In genomic region chr9:129036923-129037766, GRCh38 we compare ENCODE assay signal across 8 cellular contexts. TPM values are rescaled to one million over a fixed set of nuclear protein-coding genes. Genes with fewer than 3 reads are reported as not detected.
DNase-seq lines count a peak whose midpoint lies in the region; ATAC-seq and TF ChIP-seq lines count a peak whose summit lies in the region.

No MANE protein-coding gene starts in this region.

- peak overlapping the region; percentile 72 for H3K27ac Mint-ChIP-seq in Caco-2 (ENCODE audit: unreplicated experiment)

- H3K9me3 ChIP-seq in Caco-2 (no peaks in the 10 kb centered on the region), neuron (ENCODE audit: low read length) (no peaks in the 10 kb centered on the region)

- CTCF ChIA-PET in Caco-2 (lab: Charles Lee): interaction anchor here (1.0 to 1.6 kb wide), 2 partner anchors 9 kb away, joined by 5 to 10 read pairs; partner anchors contain the start of gene SH3GLB2

- no peaks in the 10 kb centered on the region for H3K27me3 Mint-ChIP-seq in Caco-2 (ENCODE audit: insufficient read depth, unreplicated experiment)

- H3K27me3 ChIP-seq in Caco-2 (replicated peaks; ENCODE audit: control insufficient read depth, insufficient read depth, low read length): no peaks in the 10 kb centered on the region
- no peaks in the 10 kb centered on the region for H3K27me3 ChIP-seq in neuron (ENCODE audit: insufficient read depth, low read length)

- TSS peak; percentile 20 for BruUV-seq in Caco-2 (replicated peaks; lab: Mats Ljungman, UMichigan)

- H3K4me3 Mint-ChIP-seq in Caco-2 (ENCODE audit: unreplicated experiment): peak overlapping the region; percentile 80

- H3K4me3 ChIP-seq in Caco-2 (ENCODE audit: low read depth, low read length) (peak overlapping the region; percentile 94), neuron (ENCODE audit: low read length) (peak overlapping the region; percentile 81)

- ATAC-seq in esophagus mucosa: peak; percentile 13
- ATAC-seq in HG02981 (IDR thresholded peaks at IDR 0.05; ENCODE audit: unreplicated experiment): no peak
- ATAC-seq in GM21360 (IDR thresholded peaks at IDR 0.05; ENCODE audit: unreplicated experiment): no peak

- H3K9me3 Mint-ChIP-seq in Caco-2 (ENCODE audit: unreplicated experiment): no peaks in the 10 kb centered on the region

- H3K4me1 ChIP-seq in Caco-2 (peaks cover 11% of the 10 kb centered on the region; the same call in 1 of the 2 replicates), neuron (ENCODE audit: insufficient read depth, low read length) (peaks cover 20% of the 10 kb centered on the region)

- POLR2A ChIA-PET in Caco-2 (lab: Charles Lee): interaction anchor here (0.5 to 1.0 kb wide), 4 partner anchors 9 to 877 kb away, joined by 3 to 6 read pairs (median 3); partner anchors contain the start of gene SH3GLB2

- peak overlapping the region; percentile 55 for H2AFZ ChIP-seq in neuron (ENCODE audit: low read depth, low read length)

- TF ChIP-seq CTCF in Caco-2 (IDR thresholded peaks at IDR 0.05; ENCODE audit: insufficient read depth in 1 of 2, low read depth in 1 of 2, low read length in 1 of 2, severe bottlenecking in 1 of 2, unreplicated experiment in 1 of 2): no peak

- DNase-seq in Caco-2: no peak
- peak; percentile 70 for DNase-seq in RKO (ENCODE audit: low spot score)
- DNase-seq in NCI-H774 (lab: John Stamatoyannopoulos, UW): no peak
- DNase-seq in NCI-H345 treated with DMSO at 0.1 percent for 48 hours (lab: John Stamatoyannopoulos, UW; ENCODE audit: unreplicated experiment): no peak

- H3K36me3 Mint-ChIP-seq in Caco-2 (ENCODE audit: insufficient read depth, unreplicated experiment): peaks cover 23% of the 10 kb centered on the region

- peaks cover 9% of the 10 kb centered on the region for H3K4me1 Mint-ChIP-seq in Caco-2 (ENCODE audit: low read depth, unreplicated experiment)

- intact Hi-C loops in Caco-2 (cut with micrococcal nuclease; ENCODE audit: unreplicated experiment): loop anchor here (1.0 kb wide), 1 partner anchor 9 kb away; the partner anchor contains the start of gene SH3GLB2

- H3K36me3 ChIP-seq in Caco-2 (ENCODE audit: control insufficient read depth, insufficient read depth, low read length) (peaks cover 1% of the 10 kb centered on the region; the same call in 1 of the 2 replicates), neuron (ENCODE audit: insufficient read depth, low read length) (peaks cover 13% of the 10 kb centered on the region)

RNA-seq across cellular contexts. Expression of gene MIGA2, which starts 0.7 kb away (rescaled TPM):
- total RNA-seq in Caco-2 (2022) (25.1 and 34.8 TPM in 2 replicates), esophagus mucosa (21.2 TPM)

RNA-seq across cellular contexts. Expression of gene SH3GLB2, which starts 9.0 kb away (rescaled TPM):
- 64.2 and 66.7 TPM in 2 replicates for total RNA-seq in Caco-2 (2022)
- total RNA-seq in esophagus mucosa: 101 TPM

RNA-seq across cellular contexts. Expression of gene DOLPP1, which starts 43.8 kb away (rescaled TPM):
- total RNA-seq in Caco-2 (2022) (44.7 and 45.1 TPM in 2 replicates), esophagus mucosa (14.7 TPM)
